Comparison of ENCODE assay signal across 6 cellular contexts in the genomic region with DNA sequence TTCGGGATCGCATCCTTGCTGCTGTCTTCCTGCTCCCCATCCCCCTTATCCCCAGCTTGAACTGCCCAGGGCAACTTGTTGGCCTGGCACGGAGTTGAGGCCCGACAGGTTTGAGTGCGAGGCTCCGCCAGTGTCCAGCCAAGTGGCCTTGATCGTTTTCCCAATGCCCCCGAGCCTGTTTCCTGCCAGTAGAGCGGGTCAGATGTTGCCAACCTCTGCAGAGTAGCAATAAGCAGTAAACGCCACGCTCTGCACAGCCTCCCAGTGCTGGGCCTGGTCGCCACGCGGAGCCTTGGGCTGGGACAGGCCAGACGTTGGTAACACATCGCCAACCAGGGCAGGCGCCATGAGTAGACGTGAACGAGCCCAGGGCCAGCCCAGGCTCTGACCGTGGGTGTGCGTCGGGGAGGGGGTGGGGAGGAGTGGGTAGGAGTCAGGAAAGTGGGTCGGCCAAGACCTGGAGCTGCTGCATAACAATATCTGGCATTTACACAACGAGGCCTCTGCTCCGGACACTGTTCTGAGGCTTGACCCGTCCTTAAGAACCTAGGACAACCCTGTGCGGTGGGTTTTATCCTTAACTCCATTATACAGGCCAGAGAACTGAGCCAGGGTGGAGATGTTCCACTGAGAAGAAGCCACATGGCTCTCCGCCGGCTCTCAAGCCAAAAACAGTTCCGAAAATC. TPM values are rescaled to one million over a fixed set of nuclear protein-coding genes. Genes with fewer than 3 reads are reported as not detected.
DNase-seq lines count a peak whose midpoint lies in the region; ATAC-seq and FAIRE-seq lines count a peak whose summit lies in the region.

No MANE protein-coding gene starts in this region.

- no peaks in the 10 kb centered on the region for H3K9me3 Mint-ChIP-seq in activated naive CD8-positive, alpha-beta T cell treated with anti-CD3 and anti-CD28 coated beads, Interleukin-2, amount 50 U/mL, for 24 hours

- H3K27ac Mint-ChIP-seq in activated naive CD8-positive, alpha-beta T cell treated with anti-CD3 and anti-CD28 coated beads, Interleukin-2, amount 50 U/mL, for 24 hours, result peak overlapping the region; percentile 95

- no peaks in the 10 kb centered on the region for H3K27me3 Mint-ChIP-seq in activated naive CD8-positive, alpha-beta T cell treated with anti-CD3 and anti-CD28 coated beads, Interleukin-2, amount 50 U/mL, for 24 hours

- FAIRE-seq in HTR-8/SVneo (lab: Jason Lieb, UNC), result no peak

- no peaks in the 10 kb centered on the region for H3K9me3 ChIP-seq in mucosa of rectum (ENCODE audit: control insufficient read depth in 2 of 2, low read length in 2 of 2)

- H3K36me3 Mint-ChIP-seq in activated naive CD8-positive, alpha-beta T cell treated with anti-CD3 and anti-CD28 coated beads, Interleukin-2, amount 50 U/mL, for 24 hours (ENCODE audit: low read depth), result peaks cover 3% of the 10 kb centered on the region

- peak; percentile 32 for DNase-seq in stimulated activated CD4-positive, alpha-beta T cell treated with anti-CD3 and anti-CD28 coated beads, Interleukin-1b, Interleukin-23, amount 100 ng/mL, for 48 hours
- DNase-seq in stimulated activated CD4-positive, alpha-beta T cell treated with anti-CD3 and anti-CD28 coated beads, Interleukin-2, amount 100 ng/mL, for 48 hours, result no peak
- peak; percentile 32 for DNase-seq in activated naive CD8-positive, alpha-beta T cell treated with anti-CD3 and anti-CD28 coated beads, Interleukin-2, amount 50 U/mL, for 24 hours
- DNase-seq in HTR-8/SVneo (ENCODE audit: insufficient read length, low spot score) (no peak), mucosa of gallbladder (ENCODE audit: low spot score) (no peak)

- H3K4me3 ChIP-seq in mucosa of rectum (ENCODE audit: low read length in 2 of 2), result peak overlapping the region; percentile 90 to 95

- peak; percentile 45 for ATAC-seq in activated naive CD8-positive, alpha-beta T cell treated with anti-CD3 and anti-CD28 coated beads, Interleukin-2, amount 50 U/mL, for 24 hours

- H3K4me1 Mint-ChIP-seq in activated naive CD8-positive, alpha-beta T cell treated with anti-CD3 and anti-CD28 coated beads, Interleukin-2, amount 50 U/mL, for 24 hours, result peaks cover 39% of the 10 kb centered on the region

- peak overlapping the region; percentile 80 for H3K4me3 Mint-ChIP-seq in activated naive CD8-positive, alpha-beta T cell treated with anti-CD3 and anti-CD28 coated beads, Interleukin-2, amount 50 U/mL, for 24 hours

- peak overlapping the region; percentile 92 to 96 for H3K9ac ChIP-seq in mucosa of rectum (ENCODE audit: low read depth in 1 of 2, low read length in 2 of 2)

- H3K27ac ChIP-seq in mucosa of rectum (ENCODE audit: low read depth in 2 of 2, low read length in 2 of 2), result peak overlapping the region; percentile 87 to 95

- no peaks in the 10 kb centered on the region for H3K27me3 ChIP-seq in mucosa of rectum (ENCODE audit: control insufficient read depth in 2 of 2, insufficient read depth in 2 of 2, low read length in 2 of 2)

- peaks cover 16 to 18% of the 10 kb centered on the region in 2 donors for H3K4me1 ChIP-seq in mucosa of rectum (ENCODE audit: control insufficient read depth in 2 of 2, insufficient read depth in 2 of 2, low read length in 2 of 2)

- H3K36me3 ChIP-seq in mucosa of rectum (ENCODE audit: control insufficient read depth in 2 of 2, insufficient read depth in 2 of 2, low read length in 2 of 2), result peaks cover 0 to 4% of the 10 kb centered on the region in 2 donors

RNA-seq across cellular contexts. Expression of gene ABHD14A, which starts 0.4 kb away (rescaled TPM):
- total RNA-seq in mucosa of gallbladder, result 20.8 TPM

RNA-seq across cellular contexts. Expression of gene ABHD14B, which starts 0.6 kb away (rescaled TPM):
- total RNA-seq in mucosa of gallbladder, result 59.1 TPM

RNA-seq across cellular contexts. Expression of gene PCBP4, which starts 7.2 kb away (rescaled TPM):
- total RNA-seq in mucosa of gallbladder, result 45.1 TPM

RNA-seq across cellular contexts. Expression of gene ACY1, which starts 8.9 kb away (rescaled TPM):
- total RNA-seq in mucosa of gallbladder, result 47.6 TPM

RNA-seq across cellular contexts. Expression of gene GPR62, which starts 19.2 kb away (rescaled TPM):
- 0.55 TPM for total RNA-seq in mucosa of gallbladder

Comparison
In these comparisons a context has a peak if more than half of its experiments do, and no peak if none do; other contexts are left out.
1. DNase-seq: peak in stimulated activated CD4-positive, alpha-beta T cell treated with anti-CD3 and anti-CD28 coated beads, Interleukin-1b, Interleukin-23, amount 100 ng/mL, for 48 hours (single experiment) and activated naive CD8-positive, alpha-beta T cell treated with anti-CD3 and anti-CD28 coated beads, Interleukin-2, amount 50 U/mL, for 24 hours (single experiment); none in stimulated activated CD4-positive, alpha-beta T cell treated with anti-CD3 and anti-CD28 coated beads, Interleukin-2, amount 100 ng/mL, for 48 hours (0 of 2), HTR-8/SVneo (single experiment) and mucosa of gallbladder (single experiment).